Comparison of ENCODE assay signal across 1 cellular context in the genomic region with DNA sequence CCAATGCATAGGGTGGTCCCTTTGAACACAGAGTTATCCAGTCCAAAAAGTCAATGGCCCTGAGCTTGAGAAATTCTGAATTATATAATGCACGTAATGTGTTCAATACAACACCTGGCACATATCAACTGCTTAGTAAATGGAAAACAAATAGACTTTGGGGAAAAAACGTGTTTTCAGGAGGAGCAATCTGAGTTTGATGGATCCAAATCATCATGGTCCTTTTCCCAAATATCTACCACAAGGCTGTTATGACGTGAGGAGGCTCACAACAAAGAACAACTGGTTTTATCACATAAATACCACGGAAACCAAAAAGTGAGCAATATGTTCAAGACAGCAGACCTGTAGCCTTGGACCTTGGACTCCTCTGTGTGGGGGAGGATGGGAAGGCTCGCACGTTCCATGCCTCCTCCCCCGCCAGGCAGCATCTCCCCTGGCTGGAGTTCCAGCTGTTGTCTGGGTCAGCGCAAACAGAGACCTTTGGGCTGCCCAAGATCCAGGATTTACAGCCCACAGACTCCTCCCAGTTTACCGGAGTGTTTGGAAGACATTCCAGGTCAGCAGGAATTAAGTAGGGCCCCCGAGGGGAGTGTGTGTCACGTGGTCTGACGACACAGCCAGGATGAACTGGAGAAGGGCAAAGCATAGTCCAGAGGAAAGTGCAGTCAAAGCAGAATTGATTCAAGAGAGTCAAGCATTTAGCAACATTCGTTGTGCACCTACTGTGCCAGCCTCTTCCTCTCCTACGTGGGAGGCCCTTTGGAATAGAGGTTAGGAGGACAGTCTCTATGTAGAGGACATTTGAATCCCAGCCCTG.
TF ChIP-seq lines count a peak whose summit lies in the region.

No MANE protein-coding gene starts in this region.

TF ChIP-seq in K562, 482 proteins besides CTCF, POLR2A, EP300 and RAD21 (continued from another document):
- TF ChIP-seq, protein P1, sequence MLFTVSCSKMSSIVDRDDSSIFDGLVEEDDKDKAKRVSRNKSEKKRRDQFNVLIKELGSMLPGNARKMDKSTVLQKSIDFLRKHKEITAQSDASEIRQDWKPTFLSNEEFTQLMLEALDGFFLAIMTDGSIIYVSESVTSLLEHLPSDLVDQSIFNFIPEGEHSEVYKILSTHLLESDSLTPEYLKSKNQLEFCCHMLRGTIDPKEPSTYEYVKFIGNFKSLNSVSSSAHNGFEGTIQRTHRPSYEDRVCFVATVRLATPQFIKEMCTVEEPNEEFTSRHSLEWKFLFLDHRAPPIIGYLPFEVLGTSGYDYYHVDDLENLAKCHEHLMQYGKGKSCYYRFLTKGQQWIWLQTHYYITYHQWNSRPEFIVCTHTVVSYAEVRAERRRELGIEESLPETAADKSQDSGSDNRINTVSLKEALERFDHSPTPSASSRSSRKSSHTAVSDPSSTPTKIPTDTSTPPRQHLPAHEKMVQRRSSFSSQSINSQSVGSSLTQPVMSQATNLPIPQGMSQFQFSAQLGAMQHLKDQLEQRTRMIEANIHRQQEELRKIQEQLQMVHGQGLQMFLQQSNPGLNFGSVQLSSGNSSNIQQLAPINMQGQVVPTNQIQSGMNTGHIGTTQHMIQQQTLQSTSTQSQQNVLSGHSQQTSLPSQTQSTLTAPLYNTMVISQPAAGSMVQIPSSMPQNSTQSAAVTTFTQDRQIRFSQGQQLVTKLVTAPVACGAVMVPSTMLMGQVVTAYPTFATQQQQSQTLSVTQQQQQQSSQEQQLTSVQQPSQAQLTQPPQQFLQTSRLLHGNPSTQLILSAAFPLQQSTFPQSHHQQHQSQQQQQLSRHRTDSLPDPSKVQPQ (CRISPR knock-in tag; IDR thresholded peaks at IDR 0.05; ENCODE audit: borderline replicate concordance): no peak
- no peak for TF ChIP-seq SIN3B (IDR thresholded peaks at IDR 0.05; ENCODE audit: low read depth)
- TF ChIP-seq ZNF507 (tag; conservative IDR thresholded peaks at IDR 0.05): no peak
- no peak for TF ChIP-seq ZNF766 (CRISPR knock-in tag; conservative IDR thresholded peaks at IDR 0.05)
- peak; percentile 20; the same call in 1 of the 2 replicates for TF ChIP-seq ZNF316 (IDR thresholded peaks at IDR 0.05)
- TF ChIP-seq ZKSCAN3 (CRISPR knock-in tag; IDR thresholded peaks at IDR 0.05): peak; percentile 36; the same call in 1 of the 2 replicates
- TF ChIP-seq DNMT1 (IDR thresholded peaks at IDR 0.05): no peak
- no peak for TF ChIP-seq RBBP5 (IDR thresholded peaks at IDR 0.05; ENCODE audit: borderline replicate concordance, insufficient read depth, low read length, poor library complexity, severe bottlenecking)
- TF ChIP-seq TAF9B (IDR thresholded peaks at IDR 0.05; ENCODE audit: partially characterized antibody): no peak
- no peak for TF ChIP-seq NR2C2 (CRISPR knock-in tag; IDR thresholded peaks at IDR 0.05)
- no peak for TF ChIP-seq NR2C2 (tag; IDR thresholded peaks at IDR 0.05)
- no peak for TF ChIP-seq RHOXF2B (CRISPR knock-in tag; conservative IDR thresholded peaks at IDR 0.05)
- no peak for TF ChIP-seq KAT7 (CRISPR knock-in tag; IDR thresholded peaks at IDR 0.05; ENCODE audit: borderline replicate concordance)
- no peak for TF ChIP-seq ZNF384 (IDR thresholded peaks at IDR 0.05; ENCODE audit: low read depth, low read length)
- TF ChIP-seq, protein P2, sequence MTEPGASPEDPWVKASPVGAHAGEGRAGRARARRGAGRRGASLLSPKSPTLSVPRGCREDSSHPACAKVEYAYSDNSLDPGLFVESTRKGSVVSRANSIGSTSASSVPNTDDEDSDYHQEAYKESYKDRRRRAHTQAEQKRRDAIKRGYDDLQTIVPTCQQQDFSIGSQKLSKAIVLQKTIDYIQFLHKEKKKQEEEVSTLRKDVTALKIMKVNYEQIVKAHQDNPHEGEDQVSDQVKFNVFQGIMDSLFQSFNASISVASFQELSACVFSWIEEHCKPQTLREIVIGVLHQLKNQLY (CRISPR knock-in tag; conservative IDR thresholded peaks at IDR 0.05): no peak
- TF ChIP-seq NFIC (IDR thresholded peaks at IDR 0.05): no peak
- TF ChIP-seq ZNF274 (IDR thresholded peaks at IDR 0.05; ENCODE audit: borderline replicate concordance, low read depth, low read length): no peak
- no peak for TF ChIP-seq CBFA2T3 (IDR thresholded peaks at IDR 0.05)
